1 cellular context compared by ENCODE assay signal in genomic region chr1:94550396-94550795, GRCh38.
TF ChIP-seq lines count a peak whose summit lies in the region.

No MANE protein-coding gene starts in this region.

TF ChIP-seq in IMR-90, 13 proteins besides CTCF, POLR2A, EP300 and RAD21 (continued from another document):
- TF ChIP-seq ELK1 (IDR thresholded peaks at IDR 0.05; ENCODE audit: borderline replicate concordance, low read depth, low read length) (no peak), NFE2L2 (IDR thresholded peaks at IDR 0.05; ENCODE audit: low read depth, low read length) (no peak), RCOR1 (IDR thresholded peaks at IDR 0.05; ENCODE audit: insufficient replicate concordance, low read length) (no peak), USF2 (IDR thresholded peaks at IDR 0.05; ENCODE audit: low read depth, low read length) (no peak), RFX5 (IDR thresholded peaks at IDR 0.05; ENCODE audit: low read depth, low read length) (no peak)
